8 cellular contexts compared by ENCODE assay signal in genomic region chr17:65173284-65173793, GRCh38. TPM values are rescaled to one million over a fixed set of nuclear protein-coding genes. Genes with fewer than 3 reads are reported as not detected.
A peak's percentile ranks its signal among the peaks of the same experiment; 100 is the strongest.
DNase-seq lines count a peak whose midpoint lies in the region; ATAC-seq lines count a peak whose summit lies in the region.

No MANE protein-coding gene starts in this region.

- H3K36me3 Mint-ChIP-seq in activated naive CD4-positive, alpha-beta T cell treated with anti-CD3 and anti-CD28 coated beads for 36 hours (ENCODE audit: low read depth) = no peaks in the 10 kb centered on the region

- H3K9me3 Mint-ChIP-seq in activated naive CD4-positive, alpha-beta T cell treated with anti-CD3 and anti-CD28 coated beads for 36 hours = no peaks in the 10 kb centered on the region

- peak overlapping the region; percentile 55 for H3K27ac Mint-ChIP-seq in activated naive CD4-positive, alpha-beta T cell treated with anti-CD3 and anti-CD28 coated beads for 36 hours

- ATAC-seq in HG02970 (IDR thresholded peaks at IDR 0.05; ENCODE audit: low FRiP score, unreplicated experiment) = no peak

- H3K4me3 Mint-ChIP-seq in activated naive CD4-positive, alpha-beta T cell treated with anti-CD3 and anti-CD28 coated beads for 36 hours = no peak overlapping the region

- peaks cover 11% of the 10 kb centered on the region for H3K4me1 Mint-ChIP-seq in activated naive CD4-positive, alpha-beta T cell treated with anti-CD3 and anti-CD28 coated beads for 36 hours (ENCODE audit: low read depth)

- CTCF ChIA-PET in activated naive CD4-positive, alpha-beta T cell treated with anti-CD3 and anti-CD28 coated beads for 36 hours (lab: Charles Lee) = interaction anchor here (0.5 kb wide), 1 partner anchor 514 kb away, joined by 3 read pairs; no protein-coding TSS in a partner anchor

- intact Hi-C loops in activated naive CD4-positive, alpha-beta T cell treated with anti-CD3 and anti-CD28 coated beads for 36 hours (cut with micrococcal nuclease) = loop anchor here (2.0 kb wide), 1 partner anchor 51 kb away; no protein-coding TSS in a partner anchor

- DNase-seq in DMS53 (lab: John Stamatoyannopoulos, UW) = peak; percentile 44
- no peak for DNase-seq in DMS53 treated with DMSO at 0.1 percent for 48 hours (lab: John Stamatoyannopoulos, UW; ENCODE audit: unreplicated experiment)
- peak; percentile 85 for DNase-seq in SK-N-DZ (ENCODE audit: low spot score)
- peak; percentile 85 for DNase-seq in activated naive CD4-positive, alpha-beta T cell treated with anti-CD3 and anti-CD28 coated beads for 36 hours
- peak; percentile 44 for DNase-seq in left kidney (ENCODE audit: low read depth, low spot score)
- DNase-seq in stimulated activated naive CD4-positive, alpha-beta T cell treated with Interleukin-2 at 50 U/mL for 16 hours (lab: John Stamatoyannopoulos, UW) = peak; percentile 66
- no peak for DNase-seq in GM03348 (ENCODE audit: low spot score)

- no peaks in the 10 kb centered on the region for H3K27me3 Mint-ChIP-seq in activated naive CD4-positive, alpha-beta T cell treated with anti-CD3 and anti-CD28 coated beads for 36 hours (ENCODE audit: low read depth)

RNA-seq across cellular contexts. Expression of gene RGS9, which starts 36.2 kb away (rescaled TPM):
- 9.5 and 11.6 TPM in 2 replicates for polyA plus RNA-seq in SK-N-DZ (2014; cell fraction: cytosol; rRNA removed)
- 5.3 and 5.7 TPM in 2 replicates for polyA plus RNA-seq in SK-N-DZ (2014; cell fraction: nucleus; rRNA removed)
- total RNA-seq in activated naive CD4-positive, alpha-beta T cell treated with anti-CD3 and anti-CD28 coated beads for 36 hours = 1 to 10 TPM; 1.2 to 1.6 TPM

Comparison
In these comparisons a context has a peak if more than half of its experiments do, and no peak if none do; other contexts are left out.
1. DNase-seq: peak in DMS53 (single experiment), SK-N-DZ (single experiment), activated naive CD4-positive, alpha-beta T cell treated with anti-CD3 and anti-CD28 coated beads for 36 hours (single experiment), left kidney (single experiment) and stimulated activated naive CD4-positive, alpha-beta T cell treated with Interleukin-2 at 50 U/mL for 16 hours (single experiment); none in DMS53 treated with DMSO at 0.1 percent for 48 hours (single experiment) and GM03348 (single experiment).